In the genomic region with DNA sequence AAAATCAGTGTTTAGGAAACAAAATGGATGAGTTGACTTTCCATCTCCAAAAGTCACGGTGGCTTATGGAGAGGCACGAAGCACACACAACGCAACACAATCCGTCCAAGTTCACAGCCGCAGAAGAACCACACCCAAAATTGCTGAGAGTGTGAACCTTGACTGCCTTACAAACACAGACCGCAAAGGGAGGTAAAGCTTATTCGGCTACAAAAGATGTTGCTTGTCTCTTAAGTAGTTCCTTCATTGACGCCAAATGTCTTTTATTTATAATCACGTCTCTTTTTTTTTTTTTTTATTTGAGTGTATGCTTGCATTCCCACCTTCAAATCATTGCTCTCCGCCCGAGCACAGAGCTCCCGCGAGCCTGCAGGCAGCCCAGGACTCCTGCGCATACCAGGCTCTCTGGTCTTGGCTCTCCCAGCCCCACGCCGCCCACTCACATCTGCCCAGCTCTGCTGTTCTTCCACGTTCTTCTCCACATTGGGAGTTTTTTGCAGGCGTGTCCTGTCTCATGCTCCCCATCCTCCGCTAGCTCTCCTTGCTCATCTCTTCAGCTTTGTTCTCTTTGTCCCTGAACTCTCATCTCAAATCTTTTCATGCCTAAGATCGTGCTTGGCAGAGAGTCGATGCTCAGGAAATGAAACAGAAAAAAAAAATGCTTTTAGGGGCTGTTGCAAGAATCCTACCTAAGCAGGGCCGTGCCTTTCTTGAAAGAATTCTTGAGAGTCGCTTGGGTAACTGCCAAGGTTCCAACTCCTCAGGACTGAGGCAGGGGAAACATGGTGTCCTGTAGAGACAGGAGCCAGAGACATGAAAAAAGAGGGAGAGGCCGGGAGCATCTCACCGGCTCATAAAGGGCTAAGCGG, we compare ENCODE assay signal across 9 cellular contexts. TPM values are rescaled to one million over a fixed set of nuclear protein-coding genes. Genes with fewer than 3 reads are reported as not detected.
A peak's percentile ranks its signal among the peaks of the same experiment; 100 is the strongest.
DNase-seq lines count a peak whose midpoint lies in the region; ATAC-seq and TF ChIP-seq lines count a peak whose summit lies in the region.
"Had no signal": no experiment of that assay in that cellular context is flagged by ENCODE, and none has a peak within 500 bp of the region (broad histone marks: within the 10 kb centered on the region; RNA-seq: fewer than 3 reads in every experiment).

No MANE protein-coding gene starts in this region.

- CTCF ChIA-PET in activated CD4-positive, alpha-beta T cell treated with anti-CD3 and anti-CD28 coated beads, Interleukin-2, amount 10 ng/mL, durations not matched to agents 7 days and 5 days (lab: Charles Lee) = interaction anchor here (0.7 to 1.8 kb wide), 7 partner anchors 9 to 661 kb away, joined by 3 to 8 read pairs (median 4); no protein-coding TSS in a partner anchor
- CTCF ChIA-PET in mammary epithelial cell (lab: Charles Lee; ENCODE audit: low non-redundant PET) = interaction anchor here (0.7 kb wide), 1 partner anchor 15 kb away, joined by 7 read pairs; no protein-coding TSS in a partner anchor

- H3K27ac ChIP-seq in BLaER1 treated with 17β-estradiol and CSF1 and Interleukin-3, amounts not matched to agents 10 nM and 100 nM = peak overlapping the region in 2 of 11 experiments; percentile 13 to 31; a peak in 2 of 22 replicates
- no peak overlapping the region for H3K27ac ChIP-seq in mammary epithelial cell (ENCODE audit: insufficient read depth, low read depth, low read length)
- no peak overlapping the region for H3K27ac ChIP-seq in tibial artery

- peaks cover 0 to 52% (median 0%) of the 10 kb centered on the region in 11 experiments; a peak in 2 of 22 replicates for H4K20me1 ChIP-seq in BLaER1 treated with 17β-estradiol and CSF1 and Interleukin-3, amounts not matched to agents 10 nM and 100 nM
- no peaks in the 10 kb centered on the region for H4K20me1 ChIP-seq in mammary epithelial cell (ENCODE audit: insufficient read depth, low read length)

- peaks cover 17% of the 10 kb centered on the region for H3K9me3 Mint-ChIP-seq in activated CD4-positive, alpha-beta T cell treated with anti-CD3 and anti-CD28 coated beads, Interleukin-2, amount 10 ng/mL, durations not matched to agents 7 days and 5 days
- H3K9me3 Mint-ChIP-seq in type B pancreatic cell = no peaks in the 10 kb centered on the region
- H3K9me3 Mint-ChIP-seq: neural crest cell had no signal

- peak overlapping the region; percentile 96 for H3K27ac Mint-ChIP-seq in activated CD4-positive, alpha-beta T cell treated with anti-CD3 and anti-CD28 coated beads, Interleukin-2, amount 10 ng/mL, durations not matched to agents 7 days and 5 days
- H3K27ac Mint-ChIP-seq in type B pancreatic cell = no peak overlapping the region

- H3K4me2 ChIP-seq in BLaER1 treated with 17β-estradiol and CSF1 and Interleukin-3, amounts not matched to agents 10 nM and 100 nM = peak overlapping the region; percentile 8 to 78 (median 35); a peak in 14 of 22 replicates
- peak overlapping the region; percentile 79 for H3K4me2 ChIP-seq in mammary epithelial cell (ENCODE audit: insufficient read depth, low read depth, low read length)

- H3K27me3 Mint-ChIP-seq in activated CD4-positive, alpha-beta T cell treated with anti-CD3 and anti-CD28 coated beads, Interleukin-2, amount 10 ng/mL, durations not matched to agents 7 days and 5 days = no peaks in the 10 kb centered on the region
- peaks cover under 1% of the 10 kb centered on the region for H3K27me3 Mint-ChIP-seq in type B pancreatic cell

- WGBS in mammary epithelial cell (ENCODE audit: low coverage, missing lambda C conversion rate) = 6% methylated on average over 26 of the region's 26 CpGs

- BruUV-seq in mammary epithelial cell (replicated peaks; lab: Mats Ljungman, UMichigan) = no TSS peak

- peaks cover 0 to 78% (median 0%) of the 10 kb centered on the region in 11 experiments; a peak in 6 of 22 replicates for H3K36me3 ChIP-seq in BLaER1 treated with 17β-estradiol and CSF1 and Interleukin-3, amounts not matched to agents 10 nM and 100 nM
- H3K36me3 ChIP-seq in mammary epithelial cell (ENCODE audit: insufficient read depth, low read length) (no peaks in the 10 kb centered on the region), tibial artery (no peaks in the 10 kb centered on the region)

- H3K4me3 ChIP-seq in BLaER1 treated with 17β-estradiol and CSF1 and Interleukin-3, amounts not matched to agents 10 nM and 100 nM = no peak overlapping the region
- H3K4me3 ChIP-seq in mammary epithelial cell (replicated peaks in 1 of 3; ENCODE audit: insufficient read depth in 1 of 3, low read depth in 2 of 3, low read length in 3 of 3) (peak overlapping the region in 1 of 3 experiments; percentile 28), tibial artery (no peak overlapping the region)

- no peaks in the 10 kb centered on the region for H3K79me2 ChIP-seq in mammary epithelial cell (ENCODE audit: insufficient read depth, low read length)

- in situ Hi-C loops in mammary epithelial cell (cut with MboI; ENCODE audit: low sequenced_read_pairs in 2 of 2) = no loop called here

- no peaks in the 10 kb centered on the region for H3K27me3 ChIP-seq in BLaER1 treated with 17β-estradiol and CSF1 and Interleukin-3, amounts not matched to agents 10 nM and 100 nM
- H3K27me3 ChIP-seq in mammary epithelial cell (ENCODE audit: insufficient read depth, low read length) (no peaks in the 10 kb centered on the region), tibial artery (no peaks in the 10 kb centered on the region)

- peaks cover 50 to 77% (median 69%) of the 10 kb centered on the region in 10 experiments for H3K4me1 ChIP-seq in BLaER1 treated with 17β-estradiol and CSF1 and Interleukin-3, amounts not matched to agents 10 nM and 100 nM
- peaks cover 7% of the 10 kb centered on the region for H3K4me1 ChIP-seq in mammary epithelial cell (ENCODE audit: insufficient read depth, low read length)
- peaks cover 0 to 6% (median under 1%) of the 10 kb centered on the region in 4 donors for H3K4me1 ChIP-seq in tibial artery

- H3K9me3 ChIP-seq in BLaER1 treated with 17β-estradiol and CSF1 and Interleukin-3, amounts not matched to agents 10 nM and 100 nM (replicated peaks in 1 of 11) = peaks cover 9 to 25% (median 19%) of the 10 kb centered on the region in 11 experiments
- H3K9me3 ChIP-seq in mammary epithelial cell (replicated peaks; ENCODE audit: insufficient read depth, low read length) (no peaks in the 10 kb centered on the region), tibial artery (no peaks in the 10 kb centered on the region)

- POLR2A ChIA-PET in activated CD4-positive, alpha-beta T cell treated with anti-CD3 and anti-CD28 coated beads, Interleukin-2, amount 10 ng/mL, durations not matched to agents 7 days and 5 days (lab: Charles Lee) = interaction anchor here (0.6 to 1.0 kb wide), 4 partner anchors 23 to 261 kb away, joined by 3 to 5 read pairs (median 4); no protein-coding TSS in a partner anchor

- ATAC-seq in HG03442 (IDR thresholded peaks at IDR 0.05; ENCODE audit: unreplicated experiment) = no peak

- H3K9ac ChIP-seq in BLaER1 treated with 17β-estradiol and CSF1 and Interleukin-3, amounts not matched to agents 10 nM and 100 nM = no peak overlapping the region; a peak in 1 of 22 replicates
- no peak overlapping the region for H3K9ac ChIP-seq in mammary epithelial cell (ENCODE audit: insufficient read depth, low read length)

- dilution Hi-C loops in mammary epithelial cell (cut with HindIII; ENCODE audit: low sequenced_read_pairs) = no loop called here

- TF ChIP-seq CTCF in mammary epithelial cell (conservative IDR thresholded peaks at IDR 0.05 in 1 of 2, IDR thresholded peaks at IDR 0.05 in 1 of 2; ENCODE audit: extremely low read depth in 1 of 2, insufficient read depth in 1 of 2, low read depth in 1 of 2, low read length in 2 of 2) (no peak), tibial artery (IDR thresholded peaks at IDR 0.05) (no peak), type B pancreatic cell (conservative IDR thresholded peaks at IDR 0.05) (no peak)

- DNase-seq in activated CD4-positive, alpha-beta T cell treated with anti-CD3 and anti-CD28 coated beads, Interleukin-2, amount 10 ng/mL, durations not matched to agents 7 days and 5 days = peak; percentile 74
- DNase-seq in mammary epithelial cell (peak; percentile 2), occipital lobe (lab: John Stamatoyannopoulos, UW) (peak; percentile 84), NCI-H446 (lab: John Stamatoyannopoulos, UW) (no peak), tibial artery (no peak), type B pancreatic cell (ENCODE audit: extremely low spot score, unreplicated experiment) (no peak)

- H3K36me3 Mint-ChIP-seq in activated CD4-positive, alpha-beta T cell treated with anti-CD3 and anti-CD28 coated beads, Interleukin-2, amount 10 ng/mL, durations not matched to agents 7 days and 5 days (ENCODE audit: low read depth) = peaks cover 58% of the 10 kb centered on the region
- H3K36me3 Mint-ChIP-seq in type B pancreatic cell = no peaks in the 10 kb centered on the region

- peaks cover 88% of the 10 kb centered on the region for H3K4me1 Mint-ChIP-seq in activated CD4-positive, alpha-beta T cell treated with anti-CD3 and anti-CD28 coated beads, Interleukin-2, amount 10 ng/mL, durations not matched to agents 7 days and 5 days
- peaks cover 10% of the 10 kb centered on the region for H3K4me1 Mint-ChIP-seq in type B pancreatic cell (ENCODE audit: unreplicated experiment)

- H2AFZ ChIP-seq in mammary epithelial cell (ENCODE audit: low read depth, low read length) = peak overlapping the region; percentile 75

- intact Hi-C loops in mammary epithelial cell (cut with micrococcal nuclease) (no loop called here), tibial artery (cut with DNase I; ENCODE audit: low total_unique reads) (no loop called here)

- H3K4me3 Mint-ChIP-seq in activated CD4-positive, alpha-beta T cell treated with anti-CD3 and anti-CD28 coated beads, Interleukin-2, amount 10 ng/mL, durations not matched to agents 7 days and 5 days = peak overlapping the region; percentile 63
- no peak overlapping the region for H3K4me3 Mint-ChIP-seq in type B pancreatic cell
- H3K4me3 Mint-ChIP-seq: neural crest cell had no signal

RNA-seq across cellular contexts. Expression of a gene that starts 25.8 kb away (rescaled TPM):
- total RNA-seq in activated CD4-positive, alpha-beta T cell treated with anti-CD3 and anti-CD28 coated beads, Interleukin-2, amount 10 ng/mL, durations not matched to agents 7 days and 5 days = 10 to 100 TPM in 1 of 2 experiments, 1 to 10 TPM in 1; 9.5 to 12.2 TPM
- total RNA-seq in mammary epithelial cell = not detected
- polyA plus RNA-seq in mammary epithelial cell = not detected
- not detected for polyA minus RNA-seq in mammary epithelial cell
- 2.2 TPM for total RNA-seq in occipital lobe
- total RNA-seq in type B pancreatic cell (ENCODE audit: low replicate concordance) = not detected in 2 replicates
- total RNA-seq: neural crest cell had no signal

Comparison
In these comparisons a context has a peak if more than half of its experiments do, and no peak if none do; other contexts are left out.
1. DNase-seq: peak in activated CD4-positive, alpha-beta T cell treated with anti-CD3 and anti-CD28 coated beads, Interleukin-2, amount 10 ng/mL, durations not matched to agents 7 days and 5 days (single experiment), mammary epithelial cell (single experiment) and occipital lobe (single experiment); none in NCI-H446 (0 of 2), tibial artery (0 of 2) and type B pancreatic cell (single experiment).